Comparison of ENCODE assay signal across 31 cellular contexts in the genomic region with DNA sequence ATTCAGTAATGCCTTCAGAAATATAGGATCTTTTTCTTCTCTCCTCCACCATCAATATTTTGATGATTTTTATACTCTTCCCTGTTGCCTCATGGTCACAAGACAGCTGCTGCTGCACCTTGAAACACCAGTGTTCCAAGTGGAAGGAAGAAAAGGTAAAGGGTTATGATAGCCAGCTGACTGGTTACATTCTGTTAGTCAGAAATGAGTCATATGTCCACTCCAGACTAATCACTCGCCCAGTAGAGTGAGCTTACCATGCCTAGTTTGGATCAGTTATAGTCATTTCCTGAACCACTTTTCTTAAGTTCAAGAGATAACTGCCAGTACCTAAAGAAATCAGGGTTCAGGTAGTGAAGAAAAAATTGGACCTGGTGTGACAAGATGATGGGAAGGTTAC.
DNase-seq lines count a peak whose midpoint lies in the region; ATAC-seq and TF ChIP-seq lines count a peak whose summit lies in the region.
"Had no signal": no experiment of that assay in that cellular context is flagged by ENCODE, and none has a peak within 500 bp of the region (broad histone marks: within the 10 kb centered on the region; RNA-seq: fewer than 3 reads in every experiment).

No MANE protein-coding gene starts in this region.

- H4K20me1 ChIP-seq in SK-N-SH (ENCODE audit: insufficient read depth) = no peaks in the 10 kb centered on the region

- no peaks in the 10 kb centered on the region for H3K36me3 ChIP-seq in SJSA1
- H3K36me3 ChIP-seq in SK-N-SH (replicated peaks in 1 of 2; ENCODE audit: control insufficient read depth in 1 of 2, insufficient read depth in 2 of 2, low read length in 1 of 2) = no peaks in the 10 kb centered on the region
- H3K36me3 ChIP-seq: HAP-1, right lobe of liver, tibial artery had no signal

- H3K4me1 ChIP-seq in SJSA1 (replicated peaks) (peaks cover 7% of the 10 kb centered on the region), SK-N-SH (ENCODE audit: control insufficient read depth in 1 of 2, insufficient read depth in 2 of 2, low read depth in 1 of 2, low read length in 1 of 2) (peaks cover 0 to 3% of the 10 kb centered on the region in 2 experiments; a peak in 1 of 4 replicates)
- H3K4me1 ChIP-seq: HAP-1, right lobe of liver, tibial artery had no signal

- no peak overlapping the region for H3K9ac ChIP-seq in SK-N-SH

- TF ChIP-seq CTCF in fibroblast of mammary gland (conservative IDR thresholded peaks at IDR 0.05; ENCODE audit: control insufficient read depth, insufficient read depth, low read depth, low read length) = no peak
- no peak for TF ChIP-seq CTCF in SK-N-SH (IDR thresholded peaks at IDR 0.05)

- no peak for ATAC-seq in natural killer cell treated with Interleukin-12 subunit alpha and Interleukin-12 subunit beta and Interleukin-15 and Interleukin-18, amount 100 ng/mL, for 72 hours
- ATAC-seq: right lobe of liver, T-cell had no signal

- no peak overlapping the region for H2AFZ ChIP-seq in SK-N-SH (ENCODE audit: low read depth)

- DNase-seq in DMS53 (lab: John Stamatoyannopoulos, UW) (peak; percentile 47), HT1080 (ENCODE audit: low read depth) (peak; percentile 76), SJSA1 (ENCODE audit: low read depth in 1 of 2, low spot score in 2 of 2) (peak in 1 of 2 experiments; percentile 50), fibroblast of mammary gland (ENCODE audit: low read depth) (peak; percentile 54), NCI-H2107 treated with DMSO at 0.1 percent for 48 hours (lab: John Stamatoyannopoulos, UW; ENCODE audit: unreplicated experiment) (no peak), NCI-H345 treated with DMSO at 0.1 percent for 48 hours (lab: John Stamatoyannopoulos, UW; ENCODE audit: unreplicated experiment) (no peak), SK-N-SH (no peak)
- DNase-seq in natural killer cell treated with Interleukin-12 subunit alpha and Interleukin-12 subunit beta and Interleukin-15 and Interleukin-18, amount 100 ng/mL, for 72 hours (ENCODE audit: low spot score) = no peak
- DNase-seq: activated CD4-positive, alpha-beta T cell treated with anti-CD3 and anti-CD28 coated beads, Interleukin-2, amount 10 ng/mL, durations not matched to agents 24 days and 14 days; activated effector memory CD4-positive, alpha-beta T cell treated with anti-CD3 and anti-CD28 coated beads, Interleukin-2, amount 50 U/mL, for 16 hours; anterior cingulate cortex; caudate nucleus; CD4-positive, alpha-beta memory T cell; effector CD8-positive, alpha-beta T cell; glutamatergic neuron; naive B cell; NCI-H1105 treated with DMSO at 0.1 percent for 48 hours; NCI-H1930; NCI-H526 treated with DMSO at 0.1 percent for 48 hours; right lobe of liver; stimulated activated CD4-positive, alpha-beta T cell treated with anti-CD3 and anti-CD28 coated beads, Interleukin-12 subunit alpha, Interleukin-12 subunit beta, amount 100 ng/mL, for 4 hours; stimulated activated CD4-positive, alpha-beta T cell treated with anti-CD3 and anti-CD28 coated beads, Interleukin-4, amount 100 ng/mL, for 1 hour; T-cell; tibial artery had no signal

- H3K4me2 ChIP-seq in SK-N-SH = no peak overlapping the region

- no peaks in the 10 kb centered on the region for H3K4me1 Mint-ChIP-seq in natural killer cell treated with Interleukin-12 subunit alpha and Interleukin-12 subunit beta and Interleukin-15 and Interleukin-18, amount 100 ng/mL, for 72 hours (ENCODE audit: low read depth in 2 of 2)
- H3K4me1 Mint-ChIP-seq: activated CD4-positive, alpha-beta T cell treated with anti-CD3 and anti-CD28 coated beads, Interleukin-2, amount 10 ng/mL, durations not matched to agents 24 days and 14 days; B cell; CD4-positive, alpha-beta memory T cell; IgD-negative memory B cell; naive B cell; T-cell had no signal

- TF ChIP-seq RAD21 in SK-N-SH (IDR thresholded peaks at IDR 0.05; ENCODE audit: low read length) = no peak

- no peak overlapping the region for H3K4me3 ChIP-seq in SJSA1
- no peak overlapping the region for H3K4me3 ChIP-seq in fibroblast of mammary gland (ENCODE audit: control insufficient read depth, low read depth, low read length)
- no peak overlapping the region for H3K4me3 ChIP-seq in SK-N-SH (ENCODE audit: low read depth in 2 of 2, low read length in 1 of 2)
- H3K4me3 ChIP-seq: coronary artery, HAP-1, right lobe of liver, tibial artery had no signal

- H3K79me2 ChIP-seq in SK-N-SH (ENCODE audit: insufficient read depth) = no peaks in the 10 kb centered on the region

- no peak overlapping the region for H3K27ac Mint-ChIP-seq in natural killer cell treated with Interleukin-12 subunit alpha and Interleukin-12 subunit beta and Interleukin-15 and Interleukin-18, amount 100 ng/mL, for 72 hours
- H3K27ac Mint-ChIP-seq: activated CD4-positive, alpha-beta T cell treated with anti-CD3 and anti-CD28 coated beads, Interleukin-2, amount 10 ng/mL, durations not matched to agents 24 days and 14 days; activated naive CD8-positive, alpha-beta T cell; B cell; CD4-positive, alpha-beta memory T cell; IgD-negative memory B cell; mesothelial cell of epicardium; naive B cell; T-cell had no signal

- no peaks in the 10 kb centered on the region for H3K27me3 Mint-ChIP-seq in natural killer cell treated with Interleukin-12 subunit alpha and Interleukin-12 subunit beta and Interleukin-15 and Interleukin-18, amount 100 ng/mL, for 72 hours
- H3K27me3 Mint-ChIP-seq: activated CD4-positive, alpha-beta T cell treated with anti-CD3 and anti-CD28 coated beads, Interleukin-2, amount 10 ng/mL, durations not matched to agents 24 days and 14 days; B cell; CD4-positive, alpha-beta memory T cell; IgD-negative memory B cell; naive B cell; T-cell had no signal

- H3K4me3 Mint-ChIP-seq in natural killer cell treated with Interleukin-12 subunit alpha and Interleukin-12 subunit beta and Interleukin-15 and Interleukin-18, amount 100 ng/mL, for 72 hours = no peak overlapping the region
- H3K4me3 Mint-ChIP-seq: activated CD4-positive, alpha-beta T cell treated with anti-CD3 and anti-CD28 coated beads, Interleukin-2, amount 10 ng/mL, durations not matched to agents 24 days and 14 days; activated naive CD8-positive, alpha-beta T cell; B cell; CD4-positive, alpha-beta memory T cell; IgD-negative memory B cell; mesothelial cell of epicardium; naive B cell; T-cell had no signal

- TF ChIP-seq EP300 in SK-N-SH (IDR thresholded peaks at IDR 0.05; ENCODE audit: borderline replicate concordance in 1 of 2, low read depth in 1 of 2, low read length in 1 of 2) = no peak

- peaks cover 8% of the 10 kb centered on the region for H3K9me3 Mint-ChIP-seq in natural killer cell treated with Interleukin-12 subunit alpha and Interleukin-12 subunit beta and Interleukin-15 and Interleukin-18, amount 100 ng/mL, for 72 hours

- 0% methylated on average over 1 of the region's 1 CpG for WGBS in SK-N-SH (ENCODE audit: low lambda C conversion rate)

- POLR2A ChIA-PET in SK-N-SH (lab: Yijun Ruan, JAX) = no interaction called here

- no peaks in the 10 kb centered on the region for H3F3A ChIP-seq in SK-N-SH (replicated peaks; ENCODE audit: insufficient read depth)

- H3K27me3 ChIP-seq in SJSA1 (replicated peaks) (no peaks in the 10 kb centered on the region), SK-N-SH (ENCODE audit: insufficient read depth) (no peaks in the 10 kb centered on the region)
- H3K27me3 ChIP-seq: right lobe of liver, tibial artery had no signal

- CTCF ChIA-PET in SK-N-SH (lab: Yijun Ruan, JAX) = no interaction called here

- H3K36me3 Mint-ChIP-seq in natural killer cell treated with Interleukin-12 subunit alpha and Interleukin-12 subunit beta and Interleukin-15 and Interleukin-18, amount 100 ng/mL, for 72 hours = no peaks in the 10 kb centered on the region
- H3K36me3 Mint-ChIP-seq: activated naive CD8-positive, alpha-beta T cell; CD4-positive, alpha-beta memory T cell; IgD-negative memory B cell; mesothelial cell of epicardium; naive B cell; T-cell had no signal

- H3K9me3 ChIP-seq in SJSA1 (replicated peaks) = no peaks in the 10 kb centered on the region
- H3K9me3 ChIP-seq in SK-N-SH = no peaks in the 10 kb centered on the region
- H3K9me3 ChIP-seq: HAP-1, right lobe of liver, tibial artery had no signal

- H3K9me2 ChIP-seq in SK-N-SH = no peaks in the 10 kb centered on the region

- peak overlapping the region; percentile 17; the same call in 1 of the 2 replicates for H3K27ac ChIP-seq in SJSA1
- H3K27ac ChIP-seq in SK-N-SH (ENCODE audit: low read depth in 2 of 2, low read length in 1 of 2) = no peak overlapping the region
- H3K27ac ChIP-seq: coronary artery, epithelial cell of prostate, right lobe of liver, tibial artery had no signal

TF ChIP-seq in SK-N-SH, 30 proteins besides CTCF, POLR2A, EP300 and RAD21:
- TF ChIP-seq, protein P1, sequence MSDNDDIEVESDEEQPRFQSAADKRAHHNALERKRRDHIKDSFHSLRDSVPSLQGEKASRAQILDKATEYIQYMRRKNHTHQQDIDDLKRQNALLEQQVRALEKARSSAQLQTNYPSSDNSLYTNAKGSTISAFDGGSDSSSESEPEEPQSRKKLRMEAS (IDR thresholded peaks at IDR 0.05; ENCODE audit: low read depth) = no peak
- TF ChIP-seq FOSL2 (IDR thresholded peaks at IDR 0.05; ENCODE audit: borderline replicate concordance, low read depth) = no peak
- no peak for TF ChIP-seq TAF1 (IDR thresholded peaks at IDR 0.05; ENCODE audit: borderline replicate concordance, low read depth, low read length)
- TF ChIP-seq NRF1 (IDR thresholded peaks at IDR 0.05; ENCODE audit: low read depth, low read length) = no peak
- TF ChIP-seq SMC3 (IDR thresholded peaks at IDR 0.05; ENCODE audit: low read depth, low read length) = no peak

Comparison
In these comparisons a context has a peak if more than half of its experiments do, and no peak if none do; other contexts are left out.
1. DNase-seq: peak in DMS53 (single experiment), HT1080 (single experiment) and fibroblast of mammary gland (single experiment); none in NCI-H2107 treated with DMSO at 0.1 percent for 48 hours (single experiment), natural killer cell treated with Interleukin-12 subunit alpha and Interleukin-12 subunit beta and Interleukin-15 and Interleukin-18, amount 100 ng/mL, for 72 hours (single experiment), NCI-H345 treated with DMSO at 0.1 percent for 48 hours (single experiment) and SK-N-SH (single experiment).